ENCODE assay signal across 15 cellular contexts in genomic region chr6:98486052-98486451, GRCh38.
DNase-seq lines count a peak whose midpoint lies in the region; ATAC-seq and TF ChIP-seq lines count a peak whose summit lies in the region.
"Had no signal": no experiment of that assay in that cellular context is flagged by ENCODE, and none has a peak within 500 bp of the region (broad histone marks: within the 10 kb centered on the region; RNA-seq: fewer than 3 reads in every experiment).

No MANE protein-coding gene starts in this region.

- peaks cover 17% of the 10 kb centered on the region for H3F3A ChIP-seq in neural progenitor cell (ENCODE audit: low read depth)

- ATAC-seq in HG02759 (IDR thresholded peaks at IDR 0.05; ENCODE audit: unreplicated experiment) = no peak
- ATAC-seq: CD8-positive, alpha-beta T cell had no signal

- in situ Hi-C loops in HAP-1 (cut with MboI; ENCODE audit: low sequenced_read_pairs) = no loop called here

- H3K27ac Mint-ChIP-seq in endodermal cell (no peak overlapping the region), neural progenitor cell (peak overlapping the region; percentile 80)
- H3K27ac Mint-ChIP-seq: CD8-positive, alpha-beta T cell had no signal

- H3K36me3 ChIP-seq in HAP-1 (replicated peaks) (no peaks in the 10 kb centered on the region), endodermal cell (ENCODE audit: control insufficient read depth, insufficient read depth, low read length) (no peaks in the 10 kb centered on the region), neural progenitor cell (no peaks in the 10 kb centered on the region)
- H3K36me3 ChIP-seq: SJCRH30 had no signal

- H3K27me3 ChIP-seq in HAP-1 (ENCODE audit: low read depth) = peaks cover 6% of the 10 kb centered on the region; the same call in 1 of the 2 replicates
- H3K27me3 ChIP-seq in endodermal cell (ENCODE audit: control insufficient read depth, insufficient read depth, low read length, poor library complexity, severe bottlenecking) = no peaks in the 10 kb centered on the region
- no peaks in the 10 kb centered on the region for H3K27me3 ChIP-seq in neural progenitor cell

- H3K4me3 ChIP-seq in HAP-1 (no peak overlapping the region), endodermal cell (ENCODE audit: low read length) (no peak overlapping the region), neural progenitor cell (no peak overlapping the region)
- H3K4me3 ChIP-seq: SJCRH30 had no signal

- no peaks in the 10 kb centered on the region for H3K79me2 ChIP-seq in neural progenitor cell (ENCODE audit: low read depth)

- H3K27ac ChIP-seq in endodermal cell (ENCODE audit: low read depth, low read length) (peak overlapping the region; percentile 91), neural progenitor cell (no peak overlapping the region)
- H3K27ac ChIP-seq: RWPE1, SJCRH30 had no signal

- no peaks in the 10 kb centered on the region for H4K20me1 ChIP-seq in neural progenitor cell (ENCODE audit: low read depth)

- DNase-seq in HAP-1 (ENCODE audit: low spot score in 2 of 2) (peak; percentile 23 to 43), NCI-H524 treated with DMSO at 0.1 percent for 48 hours (lab: John Stamatoyannopoulos, UW) (peak; percentile 80), endodermal cell (peak; percentile 51), neural progenitor cell (ENCODE audit: low spot score) (peak; percentile 30), DMS79 (lab: John Stamatoyannopoulos, UW) (no peak), NOMO-1 (lab: John Stamatoyannopoulos, UW; ENCODE audit: unreplicated experiment in 2 of 2) (no peak)
- DNase-seq: CD8-positive, alpha-beta T cell; MM.1S; NCI-H1105 treated with DMSO at 0.1 percent for 48 hours; NCI-H2029 treated with DMSO at 0.1 percent for 48 hours; NCI-H446 treated with DMSO at 0.1 percent for 48 hours; OCI-M1; SJCRH30 had no signal

- H3K4me2 ChIP-seq in neural progenitor cell = peak overlapping the region; percentile 58

- no peaks in the 10 kb centered on the region for H3K36me3 Mint-ChIP-seq in endodermal cell (ENCODE audit: low read depth)
- no peaks in the 10 kb centered on the region for H3K36me3 Mint-ChIP-seq in neural progenitor cell
- H3K36me3 Mint-ChIP-seq: CD8-positive, alpha-beta T cell had no signal

- no peak overlapping the region for H2AFZ ChIP-seq in neural progenitor cell (replicated peaks)

- H3K9ac ChIP-seq in endodermal cell (ENCODE audit: extremely low read depth, low read length, poor library complexity, severe bottlenecking) (no peak overlapping the region), neural progenitor cell (no peak overlapping the region)

- H3K27me3 Mint-ChIP-seq in endodermal cell (ENCODE audit: insufficient read depth) (no peaks in the 10 kb centered on the region), neural progenitor cell (ENCODE audit: insufficient read depth, low read depth) (no peaks in the 10 kb centered on the region)

- TF ChIP-seq CTCF in endodermal cell (conservative IDR thresholded peaks at IDR 0.05) = peak; percentile 26
- TF ChIP-seq CTCF in neural progenitor cell (IDR thresholded peaks at IDR 0.05) = no peak

- H3K4me1 ChIP-seq in HAP-1 (peaks cover 8% of the 10 kb centered on the region), endodermal cell (ENCODE audit: control insufficient read depth, insufficient read depth, low read length) (no peaks in the 10 kb centered on the region), neural progenitor cell (peaks cover 55% of the 10 kb centered on the region)
- H3K4me1 ChIP-seq: SJCRH30 had no signal

- peaks cover 15% of the 10 kb centered on the region for H3K4me1 Mint-ChIP-seq in endodermal cell
- H3K4me1 Mint-ChIP-seq in neural progenitor cell = peaks cover 63% of the 10 kb centered on the region

- H3K9me3 Mint-ChIP-seq in endodermal cell (no peaks in the 10 kb centered on the region), neural progenitor cell (no peaks in the 10 kb centered on the region)
- H3K9me3 Mint-ChIP-seq: CD8-positive, alpha-beta T cell had no signal

- WGBS in endodermal cell (ENCODE audit: insufficient coverage in 1 of 2, insufficient read length in 1 of 2), 2 experiments = 51% methylated on average over 2 of the region's 2 CpGs; no CpG with 5 or more reads in 1 of the 2 experiments

- no peaks in the 10 kb centered on the region for H3K9me3 ChIP-seq in HAP-1
- no peaks in the 10 kb centered on the region for H3K9me3 ChIP-seq in endodermal cell (ENCODE audit: control insufficient read depth, low read length)
- no peaks in the 10 kb centered on the region for H3K9me3 ChIP-seq in neural progenitor cell (ENCODE audit: low read depth)
- H3K9me3 ChIP-seq: SJCRH30 had no signal

- no peak overlapping the region for H3K4me3 Mint-ChIP-seq in endodermal cell
- peak overlapping the region; percentile 68 for H3K4me3 Mint-ChIP-seq in neural progenitor cell
- H3K4me3 Mint-ChIP-seq: CD8-positive, alpha-beta T cell had no signal

Comparison
In these comparisons a context has a peak if more than half of its experiments do, and no peak if none do; other contexts are left out.
1. DNase-seq: peak in HAP-1 (2 of 2), NCI-H524 treated with DMSO at 0.1 percent for 48 hours (single experiment), endodermal cell (single experiment) and neural progenitor cell (single experiment); none in DMS79 (single experiment) and NOMO-1 (0 of 2).